ENCODE assay signal across 13 cellular contexts in the genomic region with DNA sequence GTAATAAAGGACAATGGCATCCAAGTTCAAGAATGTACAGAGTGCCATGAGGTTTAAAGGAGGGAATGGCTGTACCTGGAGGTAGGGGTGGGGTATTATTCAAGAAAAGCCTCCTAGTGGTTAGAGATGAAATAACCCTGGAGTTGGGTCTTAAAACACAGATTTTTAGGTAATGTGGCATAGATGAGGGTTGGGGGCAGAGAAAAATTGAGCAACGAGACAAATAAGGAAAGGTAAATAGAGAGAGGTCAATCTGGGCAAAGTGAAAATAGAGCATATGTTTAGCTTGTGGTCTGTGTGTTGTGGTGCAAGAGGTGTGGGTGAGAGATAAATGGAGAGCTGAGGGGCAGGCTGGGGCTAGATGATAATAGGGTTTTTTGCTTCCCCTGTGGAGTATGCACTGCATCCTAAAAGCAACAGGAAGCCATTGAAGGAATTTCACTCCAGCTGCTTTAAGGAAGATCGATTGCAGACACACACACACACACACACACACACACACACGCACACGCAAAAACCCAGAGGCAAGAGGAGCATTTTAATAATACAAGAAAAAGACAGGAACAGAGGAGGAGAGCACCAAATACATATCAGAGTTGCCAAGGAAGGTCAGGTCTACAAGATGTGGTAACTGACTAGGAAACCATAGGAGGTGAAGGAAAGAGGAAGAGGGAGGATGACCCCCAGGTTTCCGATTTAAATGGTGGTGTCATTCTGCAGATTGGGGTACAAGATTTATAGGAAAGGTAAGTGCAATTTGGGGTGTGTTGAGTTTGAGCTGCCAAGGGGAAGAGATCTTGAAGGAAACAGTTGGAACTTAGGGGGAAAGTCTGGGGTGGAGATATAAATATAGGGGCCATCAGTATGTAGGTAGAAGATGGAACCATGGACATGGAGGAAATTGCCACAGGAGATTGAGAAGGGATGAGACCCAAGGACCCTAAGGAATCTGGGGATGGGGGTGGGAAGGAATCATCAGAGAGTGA. TPM values are rescaled to one million over a fixed set of nuclear protein-coding genes. Genes with fewer than 3 reads are reported as not detected.
DNase-seq lines count a peak whose midpoint lies in the region; ATAC-seq and TF ChIP-seq lines count a peak whose summit lies in the region.
"Had no signal": no experiment of that assay in that cellular context is flagged by ENCODE, and none has a peak within 500 bp of the region (broad histone marks: within the 10 kb centered on the region; RNA-seq: fewer than 3 reads in every experiment).

No MANE protein-coding gene starts in this region.

- H3K4me1 ChIP-seq in lower lobe of right lung (peaks cover 23% of the 10 kb centered on the region), sigmoid colon (peaks cover 0 to 32% (median 24%) of the 10 kb centered on the region in 4 donors)
- no peaks in the 10 kb centered on the region for H3K4me1 ChIP-seq in effector memory CD4-positive, alpha-beta T cell (ENCODE audit: control insufficient read depth, insufficient read depth, low read length, poor library complexity, severe bottlenecking)

- H3K4me3 ChIP-seq in brain microvascular endothelial cell (ENCODE audit: low read depth, low read length) (no peak overlapping the region), lower lobe of right lung (no peak overlapping the region), sigmoid colon (no peak overlapping the region)
- no peak overlapping the region for H3K4me3 ChIP-seq in effector memory CD4-positive, alpha-beta T cell (ENCODE audit: insufficient read depth, low read depth, low read length, poor library complexity, severe bottlenecking)
- H3K4me3 ChIP-seq: mucosa of descending colon had no signal

- H3K36me3 ChIP-seq in brain microvascular endothelial cell (replicated peaks), result no peaks in the 10 kb centered on the region
- H3K36me3 ChIP-seq in lower lobe of right lung, result no peaks in the 10 kb centered on the region
- no peaks in the 10 kb centered on the region for H3K36me3 ChIP-seq in effector memory CD4-positive, alpha-beta T cell (ENCODE audit: control insufficient read depth, insufficient read depth, low read length)
- H3K36me3 ChIP-seq in sigmoid colon, result no peaks in the 10 kb centered on the region

- peak; percentile 38 to 39 for ATAC-seq in lower lobe of right lung
- ATAC-seq in GM21381 (IDR thresholded peaks at IDR 0.05; ENCODE audit: unreplicated experiment), result no peak
- ATAC-seq: mucosa of descending colon had no signal

- no peak overlapping the region for H3K27ac ChIP-seq in brain microvascular endothelial cell
- peak overlapping the region; percentile 14 for H3K27ac ChIP-seq in lower lobe of right lung
- no peak overlapping the region for H3K27ac ChIP-seq in effector memory CD4-positive, alpha-beta T cell (ENCODE audit: insufficient read depth, low read length, poor library complexity, severe bottlenecking)
- no peak overlapping the region for H3K27ac ChIP-seq in sigmoid colon

- peak; percentile 49 for TF ChIP-seq CTCF in brain microvascular endothelial cell (IDR thresholded peaks at IDR 0.05; ENCODE audit: low read depth, low read length, missing control alignments)
- TF ChIP-seq CTCF in lower lobe of right lung (IDR thresholded peaks at IDR 0.05), result no peak
- TF ChIP-seq CTCF in sigmoid colon (IDR thresholded peaks at IDR 0.05), result no peak

- no peak for TF ChIP-seq POLR2A in sigmoid colon (IDR thresholded peaks at IDR 0.05)

- intact Hi-C loops in lower lobe of right lung (cut with DNase I) (no loop called here), sigmoid colon (cut with DNase I) (no loop called here)

- WGBS in sigmoid colon, 2 donors, result 83 to 85% methylated on average over 5 of the region's 5 CpGs

- no peaks in the 10 kb centered on the region for H3K27me3 ChIP-seq in brain microvascular endothelial cell (replicated peaks)
- H3K27me3 ChIP-seq in lower lobe of right lung (ENCODE audit: low read depth), result no peaks in the 10 kb centered on the region
- H3K27me3 ChIP-seq in effector memory CD4-positive, alpha-beta T cell (replicated peaks; ENCODE audit: control insufficient read depth, insufficient read depth, low read length, poor library complexity, severe bottlenecking), result no peaks in the 10 kb centered on the region
- no peaks in the 10 kb centered on the region for H3K27me3 ChIP-seq in sigmoid colon

- DNase-seq in ELR (ENCODE audit: low read depth) (peak; percentile 44), KBM-7 (peak; percentile 42), brain microvascular endothelial cell (no peak), lower lobe of right lung (no peak), sigmoid colon (no peak), retina (no peak)
- DNase-seq in effector memory CD4-positive, alpha-beta T cell, result no peak
- DNase-seq: central memory CD4-positive, alpha-beta T cell; mucosa of descending colon; NCI-H146 had no signal

- in situ Hi-C loops in KBM-7 (cut with MboI; ENCODE audit: low pct_unique_long_range_greater_than_20kb, low sequenced_read_pairs) (no loop called here), brain microvascular endothelial cell (cut with HindIII; ENCODE audit: low pct_ligation_motif_present, low sequenced_read_pairs) (no loop called here)

- TF ChIP-seq EP300 in sigmoid colon (IDR thresholded peaks at IDR 0.05), result no peak

- H3K9me3 ChIP-seq in lower lobe of right lung (no peaks in the 10 kb centered on the region), sigmoid colon (no peaks in the 10 kb centered on the region)
- no peaks in the 10 kb centered on the region for H3K9me3 ChIP-seq in effector memory CD4-positive, alpha-beta T cell (ENCODE audit: control insufficient read depth, low read length)
- H3K9me3 ChIP-seq: mucosa of descending colon had no signal

RNA-seq across cellular contexts. Expression of gene ADGRF1, which starts 31.3 kb away (rescaled TPM):
- total RNA-seq in lower lobe of right lung (9.9 TPM), sigmoid colon (not detected)
- polyA plus RNA-seq in sigmoid colon, result 1 to 10 TPM in 1 of 3 donors, under 1 TPM in 1, not detected in 1; 0.46 to 1.0 TPM
- total RNA-seq: activated T-helper 1 cell treated with anti-CD3 and anti-CD28 coated beads, Interleukin-12 subunit alpha, Interleukin-12 subunit beta, Interleukin-2, Interleukin-4 antibody, amounts not matched to agents 30 ng/mL and 10 ng/mL and 1 ng/mL, durations not matched to agents 14 hours and 24 hours and 36 hours; skeletal muscle tissue had no signal

Comparison
In these comparisons a context has a peak if more than half of its experiments do, and no peak if none do; other contexts are left out.
1. DNase-seq: peak in ELR (single experiment) and KBM-7 (single experiment); none in brain microvascular endothelial cell (single experiment), lower lobe of right lung (single experiment), effector memory CD4-positive, alpha-beta T cell (0 of 3), sigmoid colon (single experiment) and retina (single experiment).
2. RNA of gene ADGRF1, which starts 31.3 kb away (total RNA-seq): 9.9 TPM in lower lobe of right lung (single experiment); not detected in sigmoid colon; every median in the first group is over 10 times any median in the second.